Comparison of ENCODE assay signal across 8 cellular contexts in the genomic region with DNA sequence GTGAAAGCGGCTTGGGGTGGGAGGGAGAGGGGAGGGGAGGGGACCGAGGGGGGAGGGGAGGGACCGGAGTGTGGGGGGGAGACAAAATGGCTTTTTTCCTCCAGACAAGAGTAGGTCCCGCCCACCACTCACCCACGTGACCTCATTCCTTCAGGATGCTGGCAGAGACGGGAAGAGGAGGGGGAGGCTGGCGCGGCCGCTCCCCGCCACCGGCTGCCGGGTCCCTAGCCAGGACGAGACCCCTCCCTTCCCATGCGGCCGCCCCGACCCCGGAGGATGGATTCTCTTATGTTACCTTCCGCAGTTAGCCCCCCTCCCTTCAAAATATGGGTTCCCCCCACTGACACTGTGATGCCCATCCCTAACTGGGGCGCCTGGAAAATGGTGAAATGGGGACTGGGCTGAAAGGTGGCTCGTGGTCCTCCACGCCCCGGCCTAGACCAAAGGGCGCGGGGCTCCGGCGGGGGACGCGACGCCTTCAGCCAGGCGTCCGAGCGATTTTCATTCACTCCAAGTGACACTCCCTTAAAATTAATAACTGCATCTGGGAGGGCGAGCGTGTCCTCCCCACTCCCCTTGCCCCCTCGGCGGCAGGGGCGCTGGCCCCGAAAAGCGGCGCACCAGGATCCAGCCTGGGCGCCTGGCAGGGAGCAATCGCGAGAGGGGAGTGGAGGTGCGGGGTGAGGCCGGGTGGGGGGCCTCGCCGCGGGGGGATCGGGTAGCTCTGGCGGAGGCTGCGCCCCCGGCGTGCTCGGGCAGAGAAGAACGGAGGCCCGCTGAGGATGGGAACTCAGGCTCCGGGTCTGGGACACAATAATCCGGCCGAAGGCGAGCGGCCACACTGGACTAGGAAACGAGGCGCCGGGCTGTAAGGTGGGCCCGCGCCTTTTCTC. TPM values are rescaled to one million over a fixed set of nuclear protein-coding genes. Genes with fewer than 3 reads are reported as not detected.
DNase-seq lines count a peak whose midpoint lies in the region; ATAC-seq and TF ChIP-seq lines count a peak whose summit lies in the region.

A gene (minus strand): TSS at position 8 of the 893 bp plus-strand sequence. CDS start 7,934 bp downstream, outside the sequence.

- intact Hi-C loops in Panc1 (cut with micrococcal nuclease; ENCODE audit: unreplicated experiment) = no loop called here

- under 1% methylated on average over 29 of the region's 66 CpGs for WGBS in smooth muscle cell (ENCODE audit: low lambda C conversion rate)

- peak within 1 kb of the TSS; percentile 96 for H3K27ac ChIP-seq in Panc1 (ENCODE audit: low read length)
- H3K27ac ChIP-seq in cingulate gyrus (ENCODE audit: low read depth, low read length) = peak within 1 kb of the TSS; percentile 81
- no peak within 1 kb of the TSS for H3K27ac ChIP-seq in smooth muscle cell (ENCODE audit: low read depth)

- DNase-seq in Caki2 (ENCODE audit: low read depth) (peak; percentile 78), HuH-7.5 (ENCODE audit: low spot score) (peak; percentile 62), Panc1 (ENCODE audit: low read depth, low spot score) (no peak), kidney glomerular epithelial cell (lab: John Stamatoyannopoulos, UW) (peak; percentile 69), smooth muscle cell (lab: John Stamatoyannopoulos, UW; ENCODE audit: unreplicated experiment) (peak; percentile 50), pons (ENCODE audit: low spot score) (no peak)
- no peak for DNase-seq in stimulated activated CD4-positive, alpha-beta T cell treated with anti-CD3 and anti-CD28 coated beads, Interleukin-2, amount 100 ng/mL, for 48 hours

- TF ChIP-seq CTCF in Panc1 (IDR thresholded peaks at IDR 0.05) = no peak
- TF ChIP-seq CTCF in smooth muscle cell (IDR thresholded peaks at IDR 0.05; ENCODE audit: borderline replicate concordance, insufficient read depth, poor library complexity, severe bottlenecking) = no peak

- POLR2A ChIA-PET in Panc1 (lab: Charles Lee) = no interaction called here

- H3K36me3 ChIP-seq in Panc1 (ENCODE audit: control insufficient read depth, insufficient read depth, low read length) (peaks cover 2% of the 10 kb centered on the region; the same call in 1 of the 2 replicates), smooth muscle cell (ENCODE audit: low read depth) (no peaks in the 10 kb centered on the region)

- H3K9me3 ChIP-seq in Panc1 (ENCODE audit: control insufficient read depth, insufficient read depth, low read depth, low read length) (no peaks in the 10 kb centered on the region), smooth muscle cell (replicated peaks; ENCODE audit: low read depth) (no peaks in the 10 kb centered on the region)

- in situ Hi-C loops in Caki2 (cut with HindIII; ENCODE audit: low pct_unique_long_range_greater_than_20kb, low sequenced_read_pairs) (no loop called here), Panc1 (cut with HindIII; ENCODE audit: low pct_unique_long_range_greater_than_20kb, low sequenced_read_pairs) (no loop called here)

- H3K79me2 ChIP-seq in smooth muscle cell (ENCODE audit: low read depth) = peaks cover 53% of the 10 kb centered on the region

- peaks cover 38% of the 10 kb centered on the region for H4K20me1 ChIP-seq in smooth muscle cell (ENCODE audit: low read depth)

- H3K4me3 ChIP-seq in Panc1 (ENCODE audit: low read depth in 2 of 2, low read length in 2 of 2) = peak within 1 kb of the TSS; percentile 76 to 90
- H3K4me3 ChIP-seq in smooth muscle cell = peak within 1 kb of the TSS; percentile 72

- CTCF ChIA-PET in Panc1 (lab: Charles Lee) = no interaction called here

- H2AFZ ChIP-seq in smooth muscle cell (ENCODE audit: low read depth) = peak within 1 kb of the TSS; percentile 85

- H3K27me3 ChIP-seq in Panc1 (ENCODE audit: control insufficient read depth, insufficient read depth, low read length) = no peaks in the 10 kb centered on the region
- peaks cover 6% of the 10 kb centered on the region for H3K27me3 ChIP-seq in smooth muscle cell (ENCODE audit: low read depth)

- peak within 1 kb of the TSS; percentile 86 for H3K9ac ChIP-seq in smooth muscle cell (ENCODE audit: low read depth)

- H3F3A ChIP-seq in smooth muscle cell (ENCODE audit: low read depth) = peaks cover 11% of the 10 kb centered on the region

- peak; percentile 17; the same call in 1 of the 2 replicates for ATAC-seq in Panc1

- BruUV-seq in Panc1 (replicated peaks; lab: Mats Ljungman, UMichigan) = no TSS peak

- peak within 1 kb of the TSS; percentile 98 for H3K4me2 ChIP-seq in smooth muscle cell

- H3K4me1 ChIP-seq in Panc1 (ENCODE audit: control insufficient read depth, insufficient read depth, low read length) (peaks cover 24% of the 10 kb centered on the region), smooth muscle cell (ENCODE audit: low read depth) (peaks cover 27% of the 10 kb centered on the region)

RNA-seq across cellular contexts. Expression of the gene that starts here (rescaled TPM):
- total RNA-seq in Caki2 (2014; rRNA removed; shearing (Covaris generic); ENCODE audit: low replicate concordance) = 0.88 and 7.0 TPM in 2 replicates
- total RNA-seq in Panc1 (2021; ENCODE audit: unreplicated experiment) = 43.9 TPM
- 64.8 TPM for polyA plus RNA-seq in Panc1 (2012; ENCODE audit: insufficient read length)
- total RNA-seq in smooth muscle cell = 4.7 and 11.6 TPM in 2 replicates
- polyA plus RNA-seq in smooth muscle cell = 6.1 and 11.2 TPM in 2 replicates

Comparison
In these comparisons a context has a peak if more than half of its experiments do, and no peak if none do; other contexts are left out.
1. DNase-seq: peak in Caki2 (single experiment), HuH-7.5 (single experiment), kidney glomerular epithelial cell (single experiment) and smooth muscle cell (single experiment); none in Panc1 (single experiment), pons (single experiment) and stimulated activated CD4-positive, alpha-beta T cell treated with anti-CD3 and anti-CD28 coated beads, Interleukin-2, amount 100 ng/mL, for 48 hours (0 of 2).